ENCODE assay signal across 26 cellular contexts in genomic region chr6:13998356-13998755, GRCh38.
"Had no signal": no experiment of that assay in that cellular context is flagged by ENCODE, and none has a peak within 500 bp of the region (broad histone marks: within the 10 kb centered on the region; RNA-seq: fewer than 3 reads in every experiment).

No MANE protein-coding gene starts in this region.

- H3K36me3 ChIP-seq: breast epithelium, colonic mucosa had no signal

- H3K4me1 ChIP-seq: breast epithelium, colonic mucosa had no signal

- H3K4me3 Mint-ChIP-seq: activated CD4-positive, alpha-beta T cell treated with anti-CD3 and anti-CD28 coated beads, Interleukin-2, amount 10 ng/mL, durations not matched to agents 24 days and 14 days; activated CD8-positive, alpha-beta memory T cell treated with anti-CD3 and anti-CD28 coated beads, Interleukin-2, amount 10 ng/mL, durations not matched to agents 7 days and 5 days; activated naive CD4-positive, alpha-beta T cell treated with anti-CD3 and anti-CD28 coated beads, Interleukin-2, amount 50 U/mL, for 24 hours; activated T-cell treated with anti-CD3 and anti-CD28 coated beads, Interleukin-2, amount 50 U/mL, for 24 hours; activated T-helper 1 cell treated with anti-CD3 and anti-CD28 coated beads, Interleukin-12 subunit alpha, Interleukin-12 subunit beta, Interleukin-2, Interleukin-4 antibody, amounts not matched to agents 30 ng/mL and 10 ng/mL and 1 ng/mL, durations not matched to agents 14 hours and 24 hours and 36 hours; T-cell; WTC11 had no signal

- ATAC-seq: activated CD8-positive, alpha-beta memory T cell treated with anti-CD3 and anti-CD28 coated beads, Interleukin-2, amount 10 ng/mL, durations not matched to agents 7 days and 5 days; PC-3; T-cell; WTC11 had no signal

- H3K4me3 ChIP-seq: breast epithelium, colonic mucosa, SK-N-MC had no signal

- H3K9me3 Mint-ChIP-seq: activated CD4-positive, alpha-beta T cell treated with anti-CD3 and anti-CD28 coated beads, Interleukin-2, amount 10 ng/mL, durations not matched to agents 24 days and 14 days; activated naive CD4-positive, alpha-beta T cell treated with anti-CD3 and anti-CD28 coated beads, Interleukin-2, amount 50 U/mL, for 24 hours; activated T-cell treated with anti-CD3 and anti-CD28 coated beads, Interleukin-2, amount 50 U/mL, for 24 hours; activated T-helper 1 cell treated with anti-CD3 and anti-CD28 coated beads, Interleukin-12 subunit alpha, Interleukin-12 subunit beta, Interleukin-2, Interleukin-4 antibody, amounts not matched to agents 30 ng/mL and 10 ng/mL and 1 ng/mL, durations not matched to agents 14 hours and 24 hours and 36 hours had no signal

- H3K9me3 ChIP-seq: breast epithelium, colonic mucosa had no signal

- H3K27ac ChIP-seq: breast epithelium, colonic mucosa, SK-N-MC had no signal

- H3K36me3 Mint-ChIP-seq: activated CD8-positive, alpha-beta memory T cell treated with anti-CD3 and anti-CD28 coated beads, Interleukin-2, amount 10 ng/mL, durations not matched to agents 7 days and 5 days; T-cell had no signal

- DNase-seq: activated CD4-positive, alpha-beta T cell treated with anti-CD3 and anti-CD28 coated beads, Interleukin-2, amount 10 ng/mL, durations not matched to agents 24 days and 14 days; activated CD4-positive, alpha-beta T cell treated with anti-CD3 and anti-CD28 coated beads, Interleukin-2, amount 50 U/mL, for 48 hours; activated CD4-positive, CD25-positive, alpha-beta regulatory T cell treated with anti-CD3 and anti-CD28 coated beads, Interleukin-2, amount 50 U/mL, for 72 hours; activated CD8-positive, alpha-beta memory T cell treated with anti-CD3 and anti-CD28 coated beads, Interleukin-2, amount 10 ng/mL, durations not matched to agents 7 days and 5 days; activated effector memory CD4-positive, alpha-beta T cell treated with Interleukin-2 at 50 U/mL for 16 hours; activated naive CD4-positive, alpha-beta T cell; activated T-cell treated with anti-CD3 and anti-CD28 coated beads, Interleukin-2, amount 50 U/mL, for 24 hours; aorta; caudate nucleus; colonic mucosa; NCI-H1105 treated with DMSO at 0.1 percent for 48 hours; NCI-H1436 treated with DMSO at 0.1 percent for 48 hours; NCI-H1930; NCI-H2171 treated with DMSO at 0.1 percent for 48 hours; NCI-H226; NCI-H526; PC-3; SHP77 treated with DMSO at 0.1 percent for 48 hours; T-cell; T-helper 2 cell; T1000 had no signal

- H3K4me1 Mint-ChIP-seq: activated CD4-positive, alpha-beta T cell treated with anti-CD3 and anti-CD28 coated beads, Interleukin-2, amount 10 ng/mL, durations not matched to agents 24 days and 14 days; activated CD8-positive, alpha-beta memory T cell treated with anti-CD3 and anti-CD28 coated beads, Interleukin-2, amount 10 ng/mL, durations not matched to agents 7 days and 5 days; activated naive CD4-positive, alpha-beta T cell treated with anti-CD3 and anti-CD28 coated beads, Interleukin-2, amount 50 U/mL, for 24 hours; T-cell had no signal

- H3K27ac Mint-ChIP-seq: activated CD4-positive, alpha-beta T cell treated with anti-CD3 and anti-CD28 coated beads, Interleukin-2, amount 10 ng/mL, durations not matched to agents 24 days and 14 days; activated CD8-positive, alpha-beta memory T cell treated with anti-CD3 and anti-CD28 coated beads, Interleukin-2, amount 10 ng/mL, durations not matched to agents 7 days and 5 days; activated naive CD4-positive, alpha-beta T cell treated with anti-CD3 and anti-CD28 coated beads, Interleukin-2, amount 50 U/mL, for 24 hours; activated T-cell treated with anti-CD3 and anti-CD28 coated beads, Interleukin-2, amount 50 U/mL, for 24 hours; activated T-helper 1 cell treated with anti-CD3 and anti-CD28 coated beads, Interleukin-12 subunit alpha, Interleukin-12 subunit beta, Interleukin-2, Interleukin-4 antibody, amounts not matched to agents 30 ng/mL and 10 ng/mL and 1 ng/mL, durations not matched to agents 14 hours and 24 hours and 36 hours; T-cell; WTC11 had no signal

- H3K27me3 ChIP-seq: breast epithelium, colonic mucosa had no signal
